ENCODE assay signal across 15 cellular contexts in the genomic region with DNA sequence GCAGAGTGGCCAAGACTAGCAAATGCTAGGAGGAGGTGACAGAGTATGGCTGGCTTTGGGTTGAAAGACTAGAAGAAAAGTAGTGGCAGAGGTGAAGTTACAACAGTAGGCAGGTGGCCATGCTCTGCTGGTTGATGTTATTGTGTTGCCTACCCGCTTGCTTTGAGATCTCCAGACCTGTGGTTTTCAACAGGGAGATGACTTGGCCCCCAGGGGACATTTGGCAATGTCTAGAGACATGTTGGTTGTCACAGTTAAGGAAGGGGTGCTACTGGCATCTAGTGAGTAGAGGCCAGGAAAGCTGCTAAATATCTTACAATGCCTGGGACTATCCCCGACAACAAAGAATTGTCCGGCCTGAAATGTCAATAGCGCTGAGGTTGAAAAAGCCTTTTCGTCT.
A peak's percentile ranks its signal among the peaks of the same experiment; 100 is the strongest.
DNase-seq lines count a peak whose midpoint lies in the region; ATAC-seq and TF ChIP-seq lines count a peak whose summit lies in the region.
"Had no signal": no experiment of that assay in that cellular context is flagged by ENCODE, and none has a peak within 500 bp of the region (broad histone marks: within the 10 kb centered on the region; RNA-seq: fewer than 3 reads in every experiment).

No MANE protein-coding gene starts in this region.

- intact Hi-C loops in CD8-positive, alpha-beta T cell (cut with DNase I, micrococcal nuclease), result loop anchor here in 1 of 2 experiments (10.0 kb wide), 1 partner anchor 565 kb away; no protein-coding TSS in a partner anchor

- H4K91ac ChIP-seq in neuronal stem cell (ENCODE audit: low read depth, low read length, poor library complexity), result no peak overlapping the region

- no peak overlapping the region for H3K18ac ChIP-seq in neuronal stem cell (ENCODE audit: low read length)

- no peak overlapping the region for H3K27ac ChIP-seq in BLaER1
- H3K27ac ChIP-seq in CD8-positive, alpha-beta T cell (ENCODE audit: low read depth, low read length), result no peak overlapping the region
- no peak overlapping the region for H3K27ac ChIP-seq in neuronal stem cell (replicated peaks; ENCODE audit: low read length)
- H3K27ac ChIP-seq: C4-2B had no signal

- H2BK15ac ChIP-seq in neuronal stem cell (ENCODE audit: low read length), result no peak overlapping the region

- H2BK120ac ChIP-seq in neuronal stem cell (ENCODE audit: low read depth, low read length), result no peak overlapping the region

- no peak overlapping the region for H4K8ac ChIP-seq in neuronal stem cell (ENCODE audit: low read depth, low read length)

- CTCF ChIA-PET in CD8-positive, alpha-beta T cell (lab: Charles Lee), result no interaction called here

- no peak overlapping the region for H3K4me3 ChIP-seq in BLaER1
- no peak overlapping the region for H3K4me3 ChIP-seq in CD8-positive, alpha-beta T cell (ENCODE audit: low read depth, low read length)
- no peak overlapping the region for H3K4me3 ChIP-seq in neuronal stem cell (ENCODE audit: low read length in 2 of 2)

- H3K79me1 ChIP-seq in neuronal stem cell (ENCODE audit: low read depth, low read length), result no peaks in the 10 kb centered on the region

- no peaks in the 10 kb centered on the region for H3K27me3 Mint-ChIP-seq in CD8-positive, alpha-beta T cell (ENCODE audit: low read depth)
- peaks cover 5% of the 10 kb centered on the region for H3K27me3 Mint-ChIP-seq in memory B cell

- WGBS in neuronal stem cell (ENCODE audit: extremely low coverage in 2 of 2, insufficient read length in 2 of 2, insufficient replicate concordance in 1 of 2), 2 donors, result no CpG with 5 or more reads among the region's 5 CpGs

- H3K36me3 Mint-ChIP-seq in CD8-positive, alpha-beta T cell, result no peaks in the 10 kb centered on the region
- no peaks in the 10 kb centered on the region for H3K36me3 Mint-ChIP-seq in memory B cell

- H2BK5ac ChIP-seq in neuronal stem cell (ENCODE audit: low read length), result no peak overlapping the region

- H3K36me3 ChIP-seq in BLaER1, result no peaks in the 10 kb centered on the region
- H3K36me3 ChIP-seq in CD8-positive, alpha-beta T cell (ENCODE audit: insufficient read depth, low read length), result no peaks in the 10 kb centered on the region
- H3K36me3 ChIP-seq in neuronal stem cell (replicated peaks in 1 of 2; ENCODE audit: control insufficient read depth in 2 of 2, insufficient read depth in 2 of 2, low read length in 2 of 2), result no peaks in the 10 kb centered on the region

- no peak for TF ChIP-seq CTCF in CD8-positive, alpha-beta T cell (IDR thresholded peaks at IDR 0.05)

- H3K23ac ChIP-seq in neuronal stem cell (ENCODE audit: low read depth, low read length, poor library complexity), result no peak overlapping the region

- ATAC-seq in CD8-positive, alpha-beta T cell, result no peak
- no peak for ATAC-seq in memory B cell (ENCODE audit: low read depth)
- ATAC-seq in GM21390 (IDR thresholded peaks at IDR 0.05; ENCODE audit: unreplicated experiment), result no peak
- no peak for ATAC-seq in GM21576 (IDR thresholded peaks at IDR 0.05; ENCODE audit: unreplicated experiment)
- no peak for ATAC-seq in GM19351 (IDR thresholded peaks at IDR 0.05; ENCODE audit: unreplicated experiment)

- peaks cover 42% of the 10 kb centered on the region for H3K4me1 Mint-ChIP-seq in CD8-positive, alpha-beta T cell (ENCODE audit: low read depth)
- H3K4me1 Mint-ChIP-seq in memory B cell, result no peaks in the 10 kb centered on the region

- H3K4me2 ChIP-seq in BLaER1, result peak overlapping the region; percentile 53
- H3K4me2 ChIP-seq in neuronal stem cell (ENCODE audit: insufficient read depth, low read length, poor library complexity, severe bottlenecking), result no peak overlapping the region

- no peaks in the 10 kb centered on the region for H3K9me3 Mint-ChIP-seq in CD8-positive, alpha-beta T cell
- H3K9me3 Mint-ChIP-seq in memory B cell, result no peaks in the 10 kb centered on the region
- H3K9me3 Mint-ChIP-seq: CD8-positive, alpha-beta memory T cell had no signal

- POLR2A ChIA-PET in CD8-positive, alpha-beta T cell (lab: Charles Lee), result no interaction called here

- H3K9ac ChIP-seq in BLaER1 (no peak overlapping the region), neuronal stem cell (ENCODE audit: low read depth, low read length, poor library complexity) (no peak overlapping the region)

- H2BK12ac ChIP-seq in neuronal stem cell (ENCODE audit: low read length), result no peak overlapping the region

- H3K27ac Mint-ChIP-seq in CD8-positive, alpha-beta T cell, result peak overlapping the region; percentile 49
- H3K27ac Mint-ChIP-seq in memory B cell, result peak overlapping the region; percentile 32
- H3K27ac Mint-ChIP-seq: HFFc6 had no signal

- DNase-seq in CD8-positive, alpha-beta T cell, result no peak
- DNase-seq in memory B cell (ENCODE audit: low spot score in 2 of 2) (no peak), neuronal stem cell (ENCODE audit: low spot score) (no peak), NCI-H187 (lab: John Stamatoyannopoulos, UW) (no peak)
- DNase-seq: ACHN; Caco-2; CD8-positive, alpha-beta memory T cell; DMS53; HCEC 1CT; HFFc6 had no signal

- H3K9me3 ChIP-seq in BLaER1 (peaks cover 3% of the 10 kb centered on the region; the same call in 1 of the 2 replicates), neuronal stem cell (replicated peaks in 1 of 2; ENCODE audit: control insufficient read depth in 2 of 2, insufficient read depth in 1 of 2, low read depth in 1 of 2, low read length in 2 of 2) (no peaks in the 10 kb centered on the region)
- no peaks in the 10 kb centered on the region for H3K9me3 ChIP-seq in CD8-positive, alpha-beta T cell (ENCODE audit: low read length)
- H3K9me3 ChIP-seq: Caco-2 had no signal

- H3K4ac ChIP-seq in neuronal stem cell (ENCODE audit: low read length), result no peak overlapping the region

- H3K4me1 ChIP-seq in BLaER1 (peaks cover 17% of the 10 kb centered on the region), neuronal stem cell (ENCODE audit: control insufficient read depth in 2 of 2, insufficient read depth in 1 of 2, low read depth in 1 of 2, low read length in 2 of 2) (peaks cover 3% of the 10 kb centered on the region in 2 donors)
- peaks cover 27% of the 10 kb centered on the region for H3K4me1 ChIP-seq in CD8-positive, alpha-beta T cell (ENCODE audit: insufficient read depth, low read length)
- H3K4me1 ChIP-seq: Caco-2 had no signal

- H2AK5ac ChIP-seq in neuronal stem cell (ENCODE audit: low read depth, low read length), result no peak overlapping the region

- H2AFZ ChIP-seq in neuronal stem cell (ENCODE audit: low read length), result peak overlapping the region; percentile 12

- H3K27me3 ChIP-seq in BLaER1, result no peaks in the 10 kb centered on the region
- H3K27me3 ChIP-seq in CD8-positive, alpha-beta T cell (ENCODE audit: insufficient read depth, low read length), result no peaks in the 10 kb centered on the region
- H3K27me3 ChIP-seq in neuronal stem cell (ENCODE audit: control insufficient read depth in 3 of 3, insufficient read depth in 3 of 3, low read depth in 1 of 3, low read length in 3 of 3), result no peaks in the 10 kb centered on the region

- H3K14ac ChIP-seq in neuronal stem cell (ENCODE audit: low read length), result no peak overlapping the region

- no peak overlapping the region for H3K4me3 Mint-ChIP-seq in CD8-positive, alpha-beta T cell
- no peak overlapping the region for H3K4me3 Mint-ChIP-seq in memory B cell
- H3K4me3 Mint-ChIP-seq: HFFc6 had no signal

- no peaks in the 10 kb centered on the region for H4K20me1 ChIP-seq in BLaER1
